In the genomic region with DNA sequence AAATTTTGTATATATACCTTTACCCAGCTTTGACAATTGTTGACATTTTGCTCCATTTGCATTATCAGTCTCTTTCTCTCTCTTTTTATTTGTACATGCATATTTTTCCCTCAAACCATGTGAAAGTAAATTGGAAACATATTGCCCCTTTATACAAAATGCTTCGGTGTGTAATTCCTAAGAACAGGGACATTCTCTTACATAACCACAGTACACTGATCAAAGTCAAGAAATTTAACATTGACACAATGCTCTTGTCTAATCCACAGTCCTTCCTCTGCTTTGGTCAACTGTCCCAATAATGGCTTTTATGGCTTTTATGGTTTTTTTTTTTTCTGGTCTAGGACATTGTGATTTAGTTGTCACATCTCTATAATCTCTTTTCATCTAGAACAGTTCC, we compare ENCODE assay signal across 16 cellular contexts.
"Had no signal": no experiment of that assay in that cellular context is flagged by ENCODE, and none has a peak within 500 bp of the region (broad histone marks: within the 10 kb centered on the region; RNA-seq: fewer than 3 reads in every experiment).

No MANE protein-coding gene starts in this region.

- H3K9me3 ChIP-seq: ascending aorta, tibial artery, uterus had no signal

- DNase-seq: activated naive CD4-positive, alpha-beta T cell; activated naive CD8-positive, alpha-beta T cell treated with anti-CD3 and anti-CD28 coated beads, Interleukin-2, amount 50 U/mL, for 24 hours; activated T-cell treated with anti-CD3 and anti-CD28 coated beads, Interleukin-2, amount 50 U/mL, for 48 hours; erythroblast; left colon; mammary epithelial cell; naive B cell; stimulated activated CD4-positive, alpha-beta T cell treated with anti-CD3 and anti-CD28 coated beads, Interleukin-12 subunit alpha, Interleukin-12 subunit beta, amount 100 ng/mL, for 4 hours; stimulated activated CD4-positive, alpha-beta T cell treated with anti-CD3 and anti-CD28 coated beads, Interleukin-2, amount 100 ng/mL, for 24 hours; tibial artery; uterus had no signal

- H3K36me3 ChIP-seq: ascending aorta, tibial artery, uterus had no signal

- H3K27me3 ChIP-seq: ascending aorta, tibial artery, uterus had no signal

- H2AFZ ChIP-seq: parathyroid adenoma had no signal

- H3K9me3 Mint-ChIP-seq: activated CD4-positive, alpha-beta memory T cell treated with anti-CD3 and anti-CD28 coated beads for 36 hours had no signal

- H3K4me3 ChIP-seq: ascending aorta, tibial artery, uterus had no signal

- H3K4me1 Mint-ChIP-seq: naive B cell had no signal

- H3K27ac Mint-ChIP-seq: naive B cell had no signal

- H3K27ac ChIP-seq: parathyroid adenoma, uterus had no signal

- H3K79me2 ChIP-seq: parathyroid adenoma had no signal

- ATAC-seq: activated CD4-positive, CD25-positive, alpha-beta regulatory T cell treated with anti-CD3 and anti-CD28 coated beads, Interleukin-2, amount 50 U/mL, for 24 hours; left colon had no signal

- FAIRE-seq: bronchial epithelial cell had no signal

- H3K4me1 ChIP-seq: parathyroid adenoma, uterus had no signal

- H3K27me3 Mint-ChIP-seq: activated CD4-positive, alpha-beta memory T cell treated with anti-CD3 and anti-CD28 coated beads for 36 hours; activated naive CD8-positive, alpha-beta T cell treated with anti-CD3 and anti-CD28 coated beads, Interleukin-2, amount 50 U/mL, for 24 hours; naive B cell had no signal

- H3K4me3 Mint-ChIP-seq: activated CD4-positive, alpha-beta memory T cell treated with anti-CD3 and anti-CD28 coated beads for 36 hours; activated naive CD8-positive, alpha-beta T cell treated with anti-CD3 and anti-CD28 coated beads, Interleukin-2, amount 50 U/mL, for 24 hours; naive B cell had no signal

- H3K9ac ChIP-seq: parathyroid adenoma had no signal

- H3K36me3 Mint-ChIP-seq: activated CD4-positive, alpha-beta memory T cell treated with anti-CD3 and anti-CD28 coated beads for 36 hours had no signal
